ENCODE assay signal across 1 cellular context in the genomic region with DNA sequence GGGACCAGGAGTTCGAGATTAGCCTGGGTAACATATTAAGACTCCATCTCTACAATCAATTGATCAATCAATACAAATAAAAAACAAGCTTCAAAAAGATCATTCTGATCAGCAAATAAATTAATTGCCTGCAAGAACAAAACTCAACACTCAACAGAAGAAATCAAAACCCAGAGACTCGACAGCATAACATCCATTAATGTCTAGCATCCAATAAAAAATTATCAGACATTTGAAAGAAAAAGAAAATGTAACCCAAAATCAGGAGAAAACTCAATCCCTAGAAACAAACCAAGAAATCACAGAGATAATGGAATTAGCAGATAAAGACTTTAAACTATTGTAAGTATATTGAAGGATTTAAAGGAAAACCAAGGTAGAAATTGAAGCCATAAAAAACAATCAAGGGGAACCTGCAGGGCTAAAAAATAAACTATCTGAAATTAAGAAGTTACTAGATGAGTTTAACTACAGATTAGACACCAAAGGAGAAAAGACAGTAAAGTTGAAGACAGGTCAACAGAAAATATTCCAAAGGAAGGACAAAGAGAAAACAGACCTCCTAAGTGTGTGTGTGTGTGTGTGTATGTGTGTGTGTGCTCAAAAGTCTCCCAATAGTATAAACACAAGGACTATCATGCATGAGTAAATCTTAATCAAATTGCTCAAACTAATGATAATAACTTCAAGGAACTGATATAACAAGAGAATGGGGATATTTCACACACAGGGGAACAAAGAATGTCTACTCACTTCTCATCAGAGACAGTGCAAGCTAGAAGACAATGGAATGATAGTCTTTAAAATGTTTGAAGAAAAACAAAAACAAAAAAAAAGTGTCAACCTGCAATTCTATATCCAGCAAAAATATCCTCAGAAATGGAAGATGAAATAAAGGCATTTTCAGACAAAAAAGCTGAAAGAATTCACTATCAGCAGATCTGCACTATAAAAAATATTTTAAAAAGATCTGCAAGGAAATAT.
TF ChIP-seq lines count a peak whose summit lies in the region.

No MANE protein-coding gene starts in this region.

TF ChIP-seq in GM12878, 131 proteins besides CTCF, POLR2A, EP300 and RAD21:
- TF ChIP-seq, protein P1, sequence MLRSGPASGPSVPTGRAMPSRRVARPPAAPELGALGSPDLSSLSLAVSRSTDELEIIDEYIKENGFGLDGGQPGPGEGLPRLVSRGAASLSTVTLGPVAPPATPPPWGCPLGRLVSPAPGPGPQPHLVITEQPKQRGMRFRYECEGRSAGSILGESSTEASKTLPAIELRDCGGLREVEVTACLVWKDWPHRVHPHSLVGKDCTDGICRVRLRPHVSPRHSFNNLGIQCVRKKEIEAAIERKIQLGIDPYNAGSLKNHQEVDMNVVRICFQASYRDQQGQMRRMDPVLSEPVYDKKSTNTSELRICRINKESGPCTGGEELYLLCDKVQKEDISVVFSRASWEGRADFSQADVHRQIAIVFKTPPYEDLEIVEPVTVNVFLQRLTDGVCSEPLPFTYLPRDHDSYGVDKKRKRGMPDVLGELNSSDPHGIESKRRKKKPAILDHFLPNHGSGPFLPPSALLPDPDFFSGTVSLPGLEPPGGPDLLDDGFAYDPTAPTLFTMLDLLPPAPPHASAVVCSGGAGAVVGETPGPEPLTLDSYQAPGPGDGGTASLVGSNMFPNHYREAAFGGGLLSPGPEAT (IDR thresholded peaks at IDR 0.05; ENCODE audit: low read depth) = 0 out of 2 replicates have a peak, but pooled peaks have one; percentile 31
- TF ChIP-seq, protein P2, sequence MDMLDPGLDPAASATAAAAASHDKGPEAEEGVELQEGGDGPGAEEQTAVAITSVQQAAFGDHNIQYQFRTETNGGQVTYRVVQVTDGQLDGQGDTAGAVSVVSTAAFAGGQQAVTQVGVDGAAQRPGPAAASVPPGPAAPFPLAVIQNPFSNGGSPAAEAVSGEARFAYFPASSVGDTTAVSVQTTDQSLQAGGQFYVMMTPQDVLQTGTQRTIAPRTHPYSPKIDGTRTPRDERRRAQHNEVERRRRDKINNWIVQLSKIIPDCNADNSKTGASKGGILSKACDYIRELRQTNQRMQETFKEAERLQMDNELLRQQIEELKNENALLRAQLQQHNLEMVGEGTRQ (IDR thresholded peaks at IDR 0.05; ENCODE audit: borderline replicate concordance, low read depth, low read length) = no peak
- TF ChIP-seq CBX5 (IDR thresholded peaks at IDR 0.05; ENCODE audit: low read depth) (peak; percentile 96; the same call in 1 of the 2 replicates), KLF5 (IDR thresholded peaks at IDR 0.05; ENCODE audit: partially characterized antibody) (peak; percentile 59), YBX1 (IDR thresholded peaks at IDR 0.05) (no peak), MEF2B (IDR thresholded peaks at IDR 0.05; ENCODE audit: partially characterized antibody, poor library complexity, severe bottlenecking) (peak; percentile 28), E2F4 (IDR thresholded peaks at IDR 0.05; ENCODE audit: low read depth, low read length) (no peak)
TF ChIP-seq in GM12878: peak in this region for 4.
